2 cellular contexts compared by ENCODE assay signal in the genomic region with DNA sequence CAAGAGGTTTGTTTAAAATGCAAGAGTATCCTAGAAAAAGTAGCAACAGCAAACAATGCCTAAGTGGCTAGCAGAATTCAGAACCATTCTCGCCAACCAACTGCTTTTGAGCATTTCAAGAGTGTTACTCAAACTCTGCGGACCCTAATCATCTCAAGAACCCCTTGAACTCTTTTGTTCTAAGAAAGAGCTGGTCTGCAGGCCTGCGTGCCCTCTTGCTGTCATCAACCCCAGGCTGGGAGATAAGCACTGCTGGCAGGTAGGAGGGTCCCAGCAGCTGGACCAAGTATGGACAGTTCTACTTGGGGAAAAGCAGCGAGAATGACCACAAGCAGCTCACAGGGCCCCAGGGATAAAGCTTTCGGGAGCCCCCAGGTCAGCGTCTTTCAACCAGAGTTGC.
A peak's percentile ranks its signal among the peaks of the same experiment; 100 is the strongest.
TF ChIP-seq lines count a peak whose summit lies in the region.

No MANE protein-coding gene starts in this region.

TF ChIP-seq in A549, 52 proteins besides CTCF, POLR2A, EP300 and RAD21:
- 0 out of 2 replicates have a peak, but pooled peaks have one; percentile 57 for TF ChIP-seq HOXA7 (CRISPR knock-in tag; IDR thresholded peaks at IDR 0.05)
- TF ChIP-seq, protein P1, sequence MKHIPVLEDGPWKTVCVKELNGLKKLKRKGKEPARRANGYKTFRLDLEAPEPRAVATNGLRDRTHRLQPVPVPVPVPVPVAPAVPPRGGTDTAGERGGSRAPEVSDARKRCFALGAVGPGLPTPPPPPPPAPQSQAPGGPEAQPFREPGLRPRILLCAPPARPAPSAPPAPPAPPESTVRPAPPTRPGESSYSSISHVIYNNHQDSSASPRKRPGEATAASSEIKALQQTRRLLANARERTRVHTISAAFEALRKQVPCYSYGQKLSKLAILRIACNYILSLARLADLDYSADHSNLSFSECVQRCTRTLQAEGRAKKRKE (CRISPR knock-in tag; IDR thresholded peaks at IDR 0.05; ENCODE audit: low read depth), result no peak
- no peak for TF ChIP-seq GATA3 (IDR thresholded peaks at IDR 0.05; ENCODE audit: borderline replicate concordance)
- 0 out of 2 replicates have a peak, but pooled peaks have one; percentile 34 for TF ChIP-seq EHF (CRISPR knock-in tag; IDR thresholded peaks at IDR 0.05)
- peak; percentile 60; the same call in 1 of the 2 replicates for TF ChIP-seq FOSB (CRISPR knock-in tag; IDR thresholded peaks at IDR 0.05)

TF ChIP-seq in IMR-90, 13 proteins besides CTCF, POLR2A, EP300 and RAD21:
- TF ChIP-seq BHLHE40 (IDR thresholded peaks at IDR 0.05; ENCODE audit: low read depth, low read length) (no peak), MAFK (IDR thresholded peaks at IDR 0.05; ENCODE audit: low read depth, low read length) (no peak), MAZ (IDR thresholded peaks at IDR 0.05; ENCODE audit: borderline replicate concordance, low read depth, low read length) (no peak), SMC3 (IDR thresholded peaks at IDR 0.05; ENCODE audit: low read depth, low read length) (no peak), FOS (IDR thresholded peaks at IDR 0.05; ENCODE audit: low read depth, low read length) (no peak), CEBPB (IDR thresholded peaks at IDR 0.05; ENCODE audit: low read depth, low read length) (no peak), RFX5 (IDR thresholded peaks at IDR 0.05; ENCODE audit: low read depth, low read length) (no peak), NFE2L2 (IDR thresholded peaks at IDR 0.05; ENCODE audit: low read depth, low read length) (no peak), CHD1 (IDR thresholded peaks at IDR 0.05; ENCODE audit: low read depth, low read length) (no peak), MXI1 (IDR thresholded peaks at IDR 0.05; ENCODE audit: borderline replicate concordance, low read depth, low read length) (no peak), RCOR1 (IDR thresholded peaks at IDR 0.05; ENCODE audit: insufficient replicate concordance, low read length) (no peak)
- TF ChIP-seq, protein P2, sequence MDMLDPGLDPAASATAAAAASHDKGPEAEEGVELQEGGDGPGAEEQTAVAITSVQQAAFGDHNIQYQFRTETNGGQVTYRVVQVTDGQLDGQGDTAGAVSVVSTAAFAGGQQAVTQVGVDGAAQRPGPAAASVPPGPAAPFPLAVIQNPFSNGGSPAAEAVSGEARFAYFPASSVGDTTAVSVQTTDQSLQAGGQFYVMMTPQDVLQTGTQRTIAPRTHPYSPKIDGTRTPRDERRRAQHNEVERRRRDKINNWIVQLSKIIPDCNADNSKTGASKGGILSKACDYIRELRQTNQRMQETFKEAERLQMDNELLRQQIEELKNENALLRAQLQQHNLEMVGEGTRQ (IDR thresholded peaks at IDR 0.05; ENCODE audit: low read depth, low read length), result no peak
- TF ChIP-seq, protein P3, sequence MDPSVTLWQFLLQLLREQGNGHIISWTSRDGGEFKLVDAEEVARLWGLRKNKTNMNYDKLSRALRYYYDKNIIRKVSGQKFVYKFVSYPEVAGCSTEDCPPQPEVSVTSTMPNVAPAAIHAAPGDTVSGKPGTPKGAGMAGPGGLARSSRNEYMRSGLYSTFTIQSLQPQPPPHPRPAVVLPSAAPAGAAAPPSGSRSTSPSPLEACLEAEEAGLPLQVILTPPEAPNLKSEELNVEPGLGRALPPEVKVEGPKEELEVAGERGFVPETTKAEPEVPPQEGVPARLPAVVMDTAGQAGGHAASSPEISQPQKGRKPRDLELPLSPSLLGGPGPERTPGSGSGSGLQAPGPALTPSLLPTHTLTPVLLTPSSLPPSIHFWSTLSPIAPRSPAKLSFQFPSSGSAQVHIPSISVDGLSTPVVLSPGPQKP (IDR thresholded peaks at IDR 0.05; ENCODE audit: borderline replicate concordance, low read depth, low read length), result no peak
